ENCODE assay signal across 11 cellular contexts in genomic region chr2:217966399-217967068, GRCh38. TPM values are rescaled to one million over a fixed set of nuclear protein-coding genes. Genes with fewer than 3 reads are reported as not detected.
DNase-seq lines count a peak whose midpoint lies in the region; TF ChIP-seq lines count a peak whose summit lies in the region.
"Had no signal": no experiment of that assay in that cellular context is flagged by ENCODE, and none has a peak within 500 bp of the region (broad histone marks: within the 10 kb centered on the region; RNA-seq: fewer than 3 reads in every experiment).

No MANE protein-coding gene starts in this region.

- no peak for TF ChIP-seq EP300 in tibial nerve (IDR thresholded peaks at IDR 0.05)

- H3K9me3 ChIP-seq in muscle layer of colon (ENCODE audit: low read length) (no peaks in the 10 kb centered on the region), tibial nerve (no peaks in the 10 kb centered on the region)
- H3K9me3 ChIP-seq: MG63 had no signal

- no peaks in the 10 kb centered on the region for H3K27me3 ChIP-seq in muscle layer of colon (ENCODE audit: control insufficient read depth in 1 of 2, insufficient read depth in 2 of 2, low read length in 2 of 2)
- no peaks in the 10 kb centered on the region for H3K27me3 ChIP-seq in tibial nerve
- H3K27me3 ChIP-seq: MG63 had no signal

- no peak for TF ChIP-seq CTCF in fibroblast of mammary gland (conservative IDR thresholded peaks at IDR 0.05; ENCODE audit: control insufficient read depth, insufficient read depth, low read depth, low read length)
- TF ChIP-seq CTCF in tibial nerve (IDR thresholded peaks at IDR 0.05) = no peak
- TF ChIP-seq CTCF in foreskin fibroblast (IDR thresholded peaks at IDR 0.05; ENCODE audit: low read depth, low read length) = no peak

- DNase-seq in amniotic epithelial cell (ENCODE audit: low read depth) (peak; percentile 33), fibroblast of mammary gland (ENCODE audit: low read depth) (peak; percentile 15), tibial nerve (ENCODE audit: low spot score in 2 of 2) (no peak), activated gamma-delta T cell (lab: John Stamatoyannopoulos, UW) (no peak), SKM-1 (lab: John Stamatoyannopoulos, UW; ENCODE audit: unreplicated experiment) (no peak), foreskin fibroblast (no peak)
- DNase-seq: activated CD8-positive, alpha-beta T cell treated with anti-CD3 and anti-CD28 coated beads, Interleukin-2, amount 10 ng/mL, durations not matched to agents 7 days and 5 days; activated gamma-delta T cell treated with Interleukin-2 at 50 U/mL for 16 hours; MG63; T1000 had no signal

- H3K36me3 ChIP-seq in muscle layer of colon (ENCODE audit: insufficient read depth, low read length) (no peaks in the 10 kb centered on the region), tibial nerve (no peaks in the 10 kb centered on the region)

- TF ChIP-seq POLR2A in tibial nerve (IDR thresholded peaks at IDR 0.05) = no peak

- H3K4me3 ChIP-seq in fibroblast of mammary gland (ENCODE audit: control insufficient read depth, low read depth, low read length) (no peak overlapping the region), muscle layer of colon (ENCODE audit: low read depth in 1 of 2, low read length in 2 of 2) (peak overlapping the region in 1 of 2 donors; percentile 5), tibial nerve (no peak overlapping the region), foreskin fibroblast (ENCODE audit: low read depth in 1 of 2, low read length in 2 of 2) (no peak overlapping the region)
- H3K4me3 ChIP-seq: MG63 had no signal

- 66 to 71% methylated on average over 10 of the region's 10 CpGs for WGBS in tibial nerve, 2 donors

- H3K9ac ChIP-seq in muscle layer of colon (ENCODE audit: low read length) = peak overlapping the region; percentile 26

- H3K4me1 ChIP-seq in muscle layer of colon (ENCODE audit: insufficient read depth, low read length) = peaks cover 54% of the 10 kb centered on the region
- H3K4me1 ChIP-seq in tibial nerve = peaks cover 0 to 44% (median 21%) of the 10 kb centered on the region in 4 donors

- H3K27ac ChIP-seq in muscle layer of colon (ENCODE audit: low read depth, low read length) (peak overlapping the region; percentile 95), tibial nerve (peak overlapping the region in 3 of 4 donors; percentile 29 to 83 (median 62))

RNA-seq across cellular contexts. Expression of gene TNS1, which starts 36.3 kb away (rescaled TPM):
- 100 to 1,000 TPM; 461 to 648 (median 565) TPM for total RNA-seq in tibial nerve

Comparison
In these comparisons a context has a peak if more than half of its experiments do, and no peak if none do; other contexts are left out.
1. DNase-seq: peak in amniotic epithelial cell (single experiment) and fibroblast of mammary gland (single experiment); none in tibial nerve (0 of 2), activated gamma-delta T cell (single experiment), SKM-1 (single experiment) and foreskin fibroblast (0 of 2).